In genomic region chr6:31359556-31359955, GRCh38 we compare ENCODE assay signal across 21 cellular contexts. TPM values are rescaled to one million over a fixed set of nuclear protein-coding genes. Genes with fewer than 3 reads are reported as not detected.
DNase-seq lines count a peak whose midpoint lies in the region; ATAC-seq and TF ChIP-seq lines count a peak whose summit lies in the region.
"Had no signal": no experiment of that assay in that cellular context is flagged by ENCODE, and none has a peak within 500 bp of the region (broad histone marks: within the 10 kb centered on the region; RNA-seq: fewer than 3 reads in every experiment).

No MANE protein-coding gene starts in this region.

- H3K9me3 ChIP-seq in prostate gland: no peaks in the 10 kb centered on the region
- H3K9me3 ChIP-seq in lower lobe of right lung: no peaks in the 10 kb centered on the region
- H3K9me3 ChIP-seq in right lobe of liver: no peaks in the 10 kb centered on the region
- no peaks in the 10 kb centered on the region for H3K9me3 ChIP-seq in effector memory CD4-positive, alpha-beta T cell (ENCODE audit: control insufficient read depth, low read length)
- H3K9me3 ChIP-seq: MG63, Peyer's patch, SK-N-SH had no signal

- H3K4me1 ChIP-seq in prostate gland (replicated peaks) (no peaks in the 10 kb centered on the region), lower lobe of right lung (peaks cover 12% of the 10 kb centered on the region), right lobe of liver (no peaks in the 10 kb centered on the region)
- peaks cover 10% of the 10 kb centered on the region for H3K4me1 ChIP-seq in effector memory CD4-positive, alpha-beta T cell (ENCODE audit: control insufficient read depth, insufficient read depth, low read length, poor library complexity, severe bottlenecking)

- H3K27me3 Mint-ChIP-seq in activated T-cell treated with anti-CD3 and anti-CD28 coated beads, Interleukin-2, amount 50 U/mL, for 72 hours (ENCODE audit: low read depth): peaks cover 11% of the 10 kb centered on the region
- H3K27me3 Mint-ChIP-seq in T-cell: no peaks in the 10 kb centered on the region
- H3K27me3 Mint-ChIP-seq in effector memory CD8-positive, alpha-beta T cell: no peaks in the 10 kb centered on the region

- H3K9me3 Mint-ChIP-seq in activated T-cell treated with anti-CD3 and anti-CD28 coated beads, Interleukin-2, amount 50 U/mL, for 72 hours: peaks cover 3 to 4% of the 10 kb centered on the region in 2 donors
- H3K9me3 Mint-ChIP-seq in T-cell: peaks cover 0 to 3% (median 3%) of the 10 kb centered on the region in 3 donors
- peaks cover 0 to 2% of the 10 kb centered on the region in 2 donors for H3K9me3 Mint-ChIP-seq in effector memory CD8-positive, alpha-beta T cell

- H3K36me3 Mint-ChIP-seq in activated T-cell treated with anti-CD3 and anti-CD28 coated beads, Interleukin-2, amount 50 U/mL, for 72 hours (ENCODE audit: insufficient read depth in 2 of 2): peaks cover 17 to 31% of the 10 kb centered on the region in 2 donors
- H3K36me3 Mint-ChIP-seq in T-cell: peaks cover 30% of the 10 kb centered on the region
- H3K36me3 Mint-ChIP-seq in effector memory CD8-positive, alpha-beta T cell (ENCODE audit: insufficient read depth): peaks cover 45% of the 10 kb centered on the region

- CTCF ChIA-PET in T-cell (lab: Charles Lee): interaction anchor here in 1 of 2 donors (0.6 to 1.1 kb wide), 3 partner anchors 11 to 843 kb away, joined by 3 to 9 read pairs (median 4); no protein-coding TSS in a partner anchor

- WGBS in prostate gland: 74% methylated on average over 3 of the region's 3 CpGs
- WGBS in right lobe of liver (ENCODE audit: insufficient coverage, low coverage, low lambda C conversion rate, missing lambda C conversion rate): 88% methylated on average over 3 of the region's 3 CpGs

- H3K27ac Mint-ChIP-seq in activated T-cell treated with anti-CD3 and anti-CD28 coated beads, Interleukin-2, amount 50 U/mL, for 72 hours: no peak overlapping the region
- peak overlapping the region; percentile 70 to 100 for H3K27ac Mint-ChIP-seq in T-cell
- peak overlapping the region; percentile 100 for H3K27ac Mint-ChIP-seq in effector memory CD8-positive, alpha-beta T cell

- intact Hi-C loops in prostate gland (cut with DNase I): loop anchor here (2.0 kb wide), 1 partner anchor 161 kb away; no protein-coding TSS in a partner anchor
- intact Hi-C loops in lower lobe of right lung (cut with DNase I): loop anchor here (10.0 kb wide), 1 partner anchor 85 kb away; the partner anchor contains the start of gene HLA-C
- intact Hi-C loops in right lobe of liver (cut with DNase I): loop anchor here in 1 of 2 donors (10.0 kb wide), 1 partner anchor 75 kb away; no protein-coding TSS in a partner anchor

- H3K4me3 ChIP-seq in prostate gland (no peak overlapping the region), lower lobe of right lung (no peak overlapping the region), right lobe of liver (no peak overlapping the region)
- H3K4me3 ChIP-seq in effector memory CD4-positive, alpha-beta T cell (ENCODE audit: insufficient read depth, low read depth, low read length, poor library complexity, severe bottlenecking): no peak overlapping the region
- H3K4me3 ChIP-seq: MG63, Peyer's patch had no signal

- no peak overlapping the region for H3K27ac ChIP-seq in prostate gland
- no peak overlapping the region for H3K27ac ChIP-seq in lower lobe of right lung
- H3K27ac ChIP-seq in right lobe of liver: no peak overlapping the region
- no peak overlapping the region for H3K27ac ChIP-seq in effector memory CD4-positive, alpha-beta T cell (ENCODE audit: insufficient read depth, low read length, poor library complexity, severe bottlenecking)
- H3K27ac ChIP-seq: C4-2B, KMS-11, Peyer's patch had no signal

- DNase-seq in activated T-cell treated with anti-CD3 and anti-CD28 coated beads, Interleukin-2, amount 50 U/mL, for 72 hours: no peak
- no peak for DNase-seq in activated T-cell treated with anti-CD3 and anti-CD28 coated beads, Interleukin-2, amount 50 U/mL, for 48 hours
- DNase-seq in T-cell (no peak), prostate gland (ENCODE audit: low spot score) (no peak), lower lobe of right lung (no peak), right lobe of liver (no peak)
- no peak for DNase-seq in effector memory CD8-positive, alpha-beta T cell
- DNase-seq in effector memory CD4-positive, alpha-beta T cell: no peak
- DNase-seq: 8988T, DMS79, GDM1, MG63, NCI-H1105 treated with DMSO at 0.1 percent for 48 hours, NCI-H1930, NCI-H2171 treated with DMSO at 0.1 percent for 48 hours, NCI-H510A treated with DMSO at 0.1 percent for 48 hours, Peyer's patch, Right ventricle myocardium superior, SK-N-SH had no signal

- H3K4me1 Mint-ChIP-seq in activated T-cell treated with anti-CD3 and anti-CD28 coated beads, Interleukin-2, amount 50 U/mL, for 72 hours (ENCODE audit: low read depth): peaks cover 56% of the 10 kb centered on the region
- peaks cover 40 to 50% (median 41%) of the 10 kb centered on the region in 3 donors for H3K4me1 Mint-ChIP-seq in T-cell
- H3K4me1 Mint-ChIP-seq in effector memory CD8-positive, alpha-beta T cell (ENCODE audit: low read depth in 2 of 2): peaks cover 42 to 46% of the 10 kb centered on the region in 2 donors

- POLR2A ChIA-PET in T-cell (lab: Charles Lee): interaction anchor here (0.5 to 0.6 kb wide), 2 partner anchors 161 to 183 kb away, joined by 3 to 6 read pairs; no protein-coding TSS in a partner anchor

- no peak for ATAC-seq in activated T-cell treated with anti-CD3 and anti-CD28 coated beads, Interleukin-2, amount 50 U/mL, for 72 hours (replicated peaks in 1 of 2)
- ATAC-seq in T-cell (replicated peaks in 1 of 4) (no peak), lower lobe of right lung (no peak), right lobe of liver (no peak)
- no peak for ATAC-seq in effector memory CD8-positive, alpha-beta T cell (replicated peaks)

- H3K27me3 ChIP-seq in prostate gland (replicated peaks; ENCODE audit: insufficient read depth) (no peaks in the 10 kb centered on the region), lower lobe of right lung (ENCODE audit: low read depth) (no peaks in the 10 kb centered on the region), right lobe of liver (no peaks in the 10 kb centered on the region)
- H3K27me3 ChIP-seq in effector memory CD4-positive, alpha-beta T cell (replicated peaks; ENCODE audit: control insufficient read depth, insufficient read depth, low read length, poor library complexity, severe bottlenecking): no peaks in the 10 kb centered on the region
- H3K27me3 ChIP-seq: Peyer's patch had no signal

- H3K36me3 ChIP-seq in prostate gland: no peaks in the 10 kb centered on the region
- H3K36me3 ChIP-seq in lower lobe of right lung: peaks cover 9% of the 10 kb centered on the region
- peaks cover 0 to 2% (median 0%) of the 10 kb centered on the region in 4 donors for H3K36me3 ChIP-seq in right lobe of liver
- H3K36me3 ChIP-seq in effector memory CD4-positive, alpha-beta T cell (ENCODE audit: control insufficient read depth, insufficient read depth, low read length): peaks cover 17% of the 10 kb centered on the region
- H3K36me3 ChIP-seq: MG63 had no signal

- TF ChIP-seq CTCF in prostate gland (IDR thresholded peaks at IDR 0.05): no peak
- TF ChIP-seq CTCF in lower lobe of right lung (IDR thresholded peaks at IDR 0.05): no peak
- no peak for TF ChIP-seq CTCF in right lobe of liver (IDR thresholded peaks at IDR 0.05)

- peak overlapping the region; percentile 65 to 94 for H3K4me3 Mint-ChIP-seq in activated T-cell treated with anti-CD3 and anti-CD28 coated beads, Interleukin-2, amount 50 U/mL, for 72 hours
- H3K4me3 Mint-ChIP-seq in T-cell: peak overlapping the region in 1 of 3 donors; percentile 96
- H3K4me3 Mint-ChIP-seq in effector memory CD8-positive, alpha-beta T cell: peak overlapping the region; percentile 90 to 97

- TF ChIP-seq POLR2A in prostate gland (IDR thresholded peaks at IDR 0.05) (no peak), right lobe of liver (IDR thresholded peaks at IDR 0.05) (no peak)

RNA-seq across cellular contexts. Expression of gene HLA-B, which starts 2.6 kb away (rescaled TPM):
- 1,000 to 10,000 TPM; 3,527 to 3,556 TPM for total RNA-seq in activated T-cell treated with anti-CD3 and anti-CD28 coated beads, Interleukin-2, amount 50 U/mL, for 72 hours
- total RNA-seq in T-cell (1,000 to 10,000 TPM; 6,093 to 7,629 (median 6,896) TPM), prostate gland (100 to 1,000 TPM; 846 to 899 TPM), lower lobe of right lung (2,736 TPM), right lobe of liver (1,000 to 10,000 TPM in 1 of 6 experiments, 100 to 1,000 TPM in 5; 232 to 1,122 (median 585) TPM)

RNA-seq across cellular contexts. Expression of gene MICA, which starts 43.8 kb away (rescaled TPM):
- total RNA-seq in activated T-cell treated with anti-CD3 and anti-CD28 coated beads, Interleukin-2, amount 50 U/mL, for 72 hours: 1 to 10 TPM; 4.6 to 9.5 TPM
- total RNA-seq in T-cell (10 to 100 TPM in 4 of 5 donors, 1 to 10 TPM in 1; 5.5 to 24.0 (median 14.9) TPM), prostate gland (10 to 100 TPM; 16.1 to 22.8 TPM), lower lobe of right lung (33.1 TPM), right lobe of liver (10 to 100 TPM in 1 of 6 experiments, 1 to 10 TPM in 5; 2.5 to 10.9 (median 6.1) TPM)
